Comparison of ENCODE assay signal across 30 cellular contexts in genomic region chr2:66201242-66201641, GRCh38.
"Had no signal": no experiment of that assay in that cellular context is flagged by ENCODE, and none has a peak within 500 bp of the region (broad histone marks: within the 10 kb centered on the region; RNA-seq: fewer than 3 reads in every experiment).

No MANE protein-coding gene starts in this region.

- H3K27me3 ChIP-seq: ascending aorta, SJCRH30 had no signal

- FAIRE-seq: RCC 7860, TTC549 had no signal

- H3K27ac ChIP-seq: ascending aorta, PC-9, RWPE1, SJCRH30, SK-N-MC had no signal

- DNase-seq: activated CD4-positive, alpha-beta T cell treated with anti-CD3 and anti-CD28 coated beads for 36 hours; activated CD4-positive, alpha-beta T cell treated with anti-CD3 and anti-CD28 coated beads, Interleukin-2, amount 10 ng/mL, durations not matched to agents 7 days and 5 days; activated CD4-positive, alpha-beta T cell treated with anti-CD3 and anti-CD28 coated beads, Interleukin-2, amount 50 U/mL, for 48 hours; activated CD8-positive, alpha-beta T cell treated with anti-CD3 and anti-CD28 coated beads, Interleukin-2, amount 10 ng/mL, durations not matched to agents 7 days and 5 days; activated gamma-delta T cell; activated naive CD4-positive, alpha-beta T cell treated with Interleukin-2 at 50 U/mL for 16 hours; activated naive CD8-positive, alpha-beta T cell treated with anti-CD3 and anti-CD28 coated beads, Interleukin-2, amount 10 ng/mL, durations not matched to agents 7 days and 5 days; activated T-cell treated with anti-CD3 and anti-CD28 coated beads, Interleukin-2, amount 50 U/mL, for 24 hours; amygdala; Kasumi-1; KG1; MM.1S; MV-4-11; NCI-H1105; NCI-H1417 treated with DMSO at 0.1 percent for 48 hours; NCI-H187 treated with DMSO at 0.1 percent for 48 hours; NCI-H2081 treated with DMSO at 0.1 percent for 48 hours; NCI-H226; NCI-H446 treated with DMSO at 0.1 percent for 48 hours; NCI-H524; NCI-H748 treated with DMSO at 0.1 percent for 48 hours; NK-92 treated with Interleukin-12 subunit alpha and Interleukin-12 subunit beta, amount 100 ng/mL, for 24 hours; PC-9; SJCRH30; T1000 had no signal

- H3K4me2 ChIP-seq: PC-9 had no signal

- H2AFZ ChIP-seq: PC-9 had no signal

- H3K36me3 ChIP-seq: ascending aorta, SJCRH30 had no signal

- H3K9me3 ChIP-seq: ascending aorta, SJCRH30 had no signal

- H3K4me3 ChIP-seq: ascending aorta, PC-9, SJCRH30, SK-N-MC had no signal

- H3K4me1 ChIP-seq: ascending aorta, SJCRH30 had no signal
